ENCODE assay signal across 9 cellular contexts in genomic region chr19:13428352-13428751, GRCh38.
A peak's percentile ranks its signal among the peaks of the same experiment; 100 is the strongest.
DNase-seq lines count a peak whose midpoint lies in the region; ATAC-seq, FAIRE-seq and TF ChIP-seq lines count a peak whose summit lies in the region.
"Had no signal": no experiment of that assay in that cellular context is flagged by ENCODE, and none has a peak within 500 bp of the region (broad histone marks: within the 10 kb centered on the region; RNA-seq: fewer than 3 reads in every experiment).

No MANE protein-coding gene starts in this region.

- no peaks in the 10 kb centered on the region for H3K9me3 ChIP-seq in pancreas

- TF ChIP-seq CTCF in pancreas (IDR thresholded peaks at IDR 0.05): peak in 1 of 4 donors; percentile 14

- DNase-seq in activated T-cell treated with anti-CD3 and anti-CD28 coated beads, Interleukin-2, amount 50 U/mL, for 72 hours: peak; percentile 2 to 12
- DNase-seq in activated T-cell treated with anti-CD3 and anti-CD28 coated beads, Interleukin-2, amount 50 U/mL, for 24 hours: no peak
- DNase-seq in NAMALWA (ENCODE audit: low spot score) (peak; percentile 31), pancreas (no peak), T-helper 9 cell (no peak), NCI-H1092 treated with DMSO at 0.1 percent for 48 hours (lab: John Stamatoyannopoulos, UW) (no peak)
- DNase-seq in stimulated activated CD4-positive, alpha-beta T cell treated with anti-CD3 and anti-CD28 coated beads, Interleukin-4, amount 100 ng/mL, for 48 hours (ENCODE audit: low read depth in 2 of 2): peak; percentile 4 to 6

- no peak overlapping the region for H3K4me3 Mint-ChIP-seq in activated T-cell treated with anti-CD3 and anti-CD28 coated beads, Interleukin-2, amount 50 U/mL, for 72 hours
- no peak overlapping the region for H3K4me3 Mint-ChIP-seq in activated T-cell treated with anti-CD3 and anti-CD28 coated beads, Interleukin-2, amount 50 U/mL, for 24 hours

- no peaks in the 10 kb centered on the region for H3K4me1 Mint-ChIP-seq in activated T-cell treated with anti-CD3 and anti-CD28 coated beads, Interleukin-2, amount 50 U/mL, for 72 hours (ENCODE audit: low read depth)
- no peaks in the 10 kb centered on the region for H3K4me1 Mint-ChIP-seq in activated T-cell treated with anti-CD3 and anti-CD28 coated beads, Interleukin-2, amount 50 U/mL, for 24 hours (ENCODE audit: low read depth)

- no peak overlapping the region for H3K27ac Mint-ChIP-seq in activated T-cell treated with anti-CD3 and anti-CD28 coated beads, Interleukin-2, amount 50 U/mL, for 72 hours
- no peak overlapping the region for H3K27ac Mint-ChIP-seq in activated T-cell treated with anti-CD3 and anti-CD28 coated beads, Interleukin-2, amount 50 U/mL, for 24 hours

- H3K27me3 Mint-ChIP-seq in activated T-cell treated with anti-CD3 and anti-CD28 coated beads, Interleukin-2, amount 50 U/mL, for 72 hours (ENCODE audit: low read depth): peaks cover 13% of the 10 kb centered on the region
- H3K27me3 Mint-ChIP-seq in activated T-cell treated with anti-CD3 and anti-CD28 coated beads, Interleukin-2, amount 50 U/mL, for 24 hours: peaks cover 34% of the 10 kb centered on the region

- peaks cover 4 to 8% of the 10 kb centered on the region in 2 donors for H3K9me3 Mint-ChIP-seq in activated T-cell treated with anti-CD3 and anti-CD28 coated beads, Interleukin-2, amount 50 U/mL, for 72 hours
- peaks cover 12% of the 10 kb centered on the region for H3K9me3 Mint-ChIP-seq in activated T-cell treated with anti-CD3 and anti-CD28 coated beads, Interleukin-2, amount 50 U/mL, for 24 hours

- H3K4me3 ChIP-seq in pancreas: no peak overlapping the region
- H3K4me3 ChIP-seq: mucosa of descending colon had no signal

- ATAC-seq in activated T-cell treated with anti-CD3 and anti-CD28 coated beads, Interleukin-2, amount 50 U/mL, for 72 hours (replicated peaks in 1 of 2): no peak
- ATAC-seq in pancreas: no peak
- ATAC-seq: mucosa of descending colon had no signal

- no peaks in the 10 kb centered on the region for H3K36me3 ChIP-seq in pancreas

- H3K27ac ChIP-seq in cingulate gyrus (ENCODE audit: low read depth, low read length): peak overlapping the region; percentile 75
- no peak overlapping the region for H3K27ac ChIP-seq in pancreas

- H3K4me1 ChIP-seq in pancreas: no peaks in the 10 kb centered on the region

- FAIRE-seq in pancreas (lab: Jason Lieb, UNC): no peak

- no peaks in the 10 kb centered on the region for H3K27me3 ChIP-seq in pancreas

- peaks cover 1 to 2% of the 10 kb centered on the region in 2 donors for H3K36me3 Mint-ChIP-seq in activated T-cell treated with anti-CD3 and anti-CD28 coated beads, Interleukin-2, amount 50 U/mL, for 72 hours (ENCODE audit: insufficient read depth in 2 of 2)
- H3K36me3 Mint-ChIP-seq in activated T-cell treated with anti-CD3 and anti-CD28 coated beads, Interleukin-2, amount 50 U/mL, for 24 hours (ENCODE audit: low read depth): no peaks in the 10 kb centered on the region

- intact Hi-C loops in pancreas (cut with DNase I): loop anchor here in 1 of 3 donors (10.0 kb wide), 1 partner anchor 144 kb away; no protein-coding TSS in a partner anchor

- WGBS in pancreas, 2 donors: 34 to 38% methylated on average over 9 of the region's 9 CpGs

Comparison
In these comparisons a context has a peak if more than half of its experiments do, and no peak if none do; other contexts are left out.
1. DNase-seq: peak in activated T-cell treated with anti-CD3 and anti-CD28 coated beads, Interleukin-2, amount 50 U/mL, for 72 hours (2 of 2), NAMALWA (single experiment) and stimulated activated CD4-positive, alpha-beta T cell treated with anti-CD3 and anti-CD28 coated beads, Interleukin-4, amount 100 ng/mL, for 48 hours (2 of 2); none in activated T-cell treated with anti-CD3 and anti-CD28 coated beads, Interleukin-2, amount 50 U/mL, for 24 hours (single experiment), pancreas (0 of 6), T-helper 9 cell (single experiment) and NCI-H1092 treated with DMSO at 0.1 percent for 48 hours (single experiment).